ENCODE assay signal across 12 cellular contexts in the genomic region with DNA sequence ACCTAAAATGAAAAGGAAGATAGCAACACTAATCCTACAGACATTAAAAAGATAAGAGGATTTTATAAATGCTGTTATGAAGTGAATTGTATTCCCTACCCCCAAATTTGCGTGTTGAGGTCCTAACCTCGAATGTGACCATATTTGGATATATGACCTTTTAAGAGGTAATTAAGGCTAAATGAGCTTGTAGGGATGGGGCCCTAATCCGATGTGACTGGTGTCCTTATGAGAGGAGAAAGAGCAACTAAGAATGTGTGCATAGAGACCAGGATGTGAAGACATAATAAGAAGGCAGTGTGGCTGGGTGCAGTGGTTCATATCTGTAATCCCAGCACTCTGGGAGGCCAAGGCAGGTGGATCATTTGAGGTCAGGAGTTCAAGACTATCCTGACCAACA. TPM values are rescaled to one million over a fixed set of nuclear protein-coding genes. Genes with fewer than 3 reads are reported as not detected.
"Had no signal": no experiment of that assay in that cellular context is flagged by ENCODE, and none has a peak within 500 bp of the region (broad histone marks: within the 10 kb centered on the region; RNA-seq: fewer than 3 reads in every experiment).

No MANE protein-coding gene starts in this region.

- H3K4me2 ChIP-seq: GM23338 had no signal

- H3K4me3 ChIP-seq: GM23248, GM23338, HAP-1 had no signal

- H3K9me3 ChIP-seq: HAP-1 had no signal

- H3K4me1 Mint-ChIP-seq: GM23338, H9 had no signal

- H3K27ac Mint-ChIP-seq: GM23338, H9, HFFc6 had no signal

- H3K4me3 Mint-ChIP-seq: GM23338, H9, HFFc6 had no signal

- DNase-seq: GM23248, GOT3, H7, H9, HCEC 1CT, HFFc6 had no signal

- H3K4me1 ChIP-seq: HAP-1 had no signal

- H3K27ac ChIP-seq: GM23248 had no signal

- H2AFZ ChIP-seq: GM23248, GM23338 had no signal

- H3K9ac ChIP-seq: GM23248 had no signal

- FAIRE-seq: H1, H54 had no signal

- ATAC-seq: GM23338, HCT116 had no signal

- H3K36me3 ChIP-seq: HAP-1 had no signal

RNA-seq across cellular contexts. Expression of a gene that starts 48.2 kb away (rescaled TPM):
- total RNA-seq: H4, HFFc6 had no signal
